15 cellular contexts compared by ENCODE assay signal in genomic region chr2:60544059-60544458, GRCh38. TPM values are rescaled to one million over a fixed set of nuclear protein-coding genes. Genes with fewer than 3 reads are reported as not detected.
A peak's percentile ranks its signal among the peaks of the same experiment; 100 is the strongest.
DNase-seq lines count a peak whose midpoint lies in the region; ATAC-seq and TF ChIP-seq lines count a peak whose summit lies in the region.
"Had no signal": no experiment of that assay in that cellular context is flagged by ENCODE, and none has a peak within 500 bp of the region (broad histone marks: within the 10 kb centered on the region; RNA-seq: fewer than 3 reads in every experiment).

No MANE protein-coding gene starts in this region.

- H3K27ac ChIP-seq in DND-41 (ENCODE audit: low read length) (no peak overlapping the region), neutrophil (peak overlapping the region; percentile 81)
- H3K27ac ChIP-seq in CD8-positive, alpha-beta memory T cell (ENCODE audit: low read depth, low read length) = no peak overlapping the region

- H3K9me3 ChIP-seq in DND-41 (ENCODE audit: insufficient read depth, low read length, severe bottlenecking) (no peaks in the 10 kb centered on the region), neutrophil (no peaks in the 10 kb centered on the region)
- no peaks in the 10 kb centered on the region for H3K9me3 ChIP-seq in CD8-positive, alpha-beta memory T cell (ENCODE audit: low read length)
- H3K9me3 ChIP-seq: MG63 had no signal

- CTCF ChIA-PET in CD8-positive, alpha-beta memory T cell (lab: Charles Lee) = no interaction called here

- H3K4me1 Mint-ChIP-seq in IgD-negative memory B cell = peaks cover 60 to 86% (median 81%) of the 10 kb centered on the region in 3 donors
- H3K4me1 Mint-ChIP-seq in activated naive CD8-positive, alpha-beta T cell treated with anti-CD3 and anti-CD28 coated beads for 36 hours = peaks cover 6% of the 10 kb centered on the region
- peaks cover 4 to 6% (median 5%) of the 10 kb centered on the region in 3 donors for H3K4me1 Mint-ChIP-seq in CD8-positive, alpha-beta memory T cell

- H3K4me1 ChIP-seq in DND-41 (ENCODE audit: insufficient read depth, low read length) (peaks cover 62% of the 10 kb centered on the region), neutrophil (ENCODE audit: control insufficient read depth in 1 of 2, insufficient read depth in 1 of 2, low read depth in 1 of 2, low read length in 1 of 2) (peaks cover 43 to 51% of the 10 kb centered on the region in 2 experiments)
- no peaks in the 10 kb centered on the region for H3K4me1 ChIP-seq in CD8-positive, alpha-beta memory T cell (ENCODE audit: insufficient read depth, low read length)

- no peaks in the 10 kb centered on the region for H3K27me3 Mint-ChIP-seq in IgD-negative memory B cell
- H3K27me3 Mint-ChIP-seq in activated naive CD8-positive, alpha-beta T cell treated with anti-CD3 and anti-CD28 coated beads for 36 hours = peaks cover 63% of the 10 kb centered on the region
- H3K27me3 Mint-ChIP-seq in CD8-positive, alpha-beta memory T cell = peaks cover 42 to 91% of the 10 kb centered on the region in 2 donors

- no peak for DNase-seq in DND-41
- DNase-seq in epithelial cell of esophagus (ENCODE audit: low read depth) = peak; percentile 87
- DNase-seq in activated naive CD8-positive, alpha-beta T cell treated with anti-CD3 and anti-CD28 coated beads for 36 hours = no peak
- DNase-seq in GM20000 (ENCODE audit: low spot score) = no peak
- DNase-seq in CD8-positive, alpha-beta memory T cell = no peak
- no peak for DNase-seq in activated naive CD4-positive, alpha-beta T cell treated with anti-CD3 and anti-CD28 coated beads, Interleukin-2, amount 50 U/mL, for 72 hours (ENCODE audit: low spot score in 2 of 2)
- DNase-seq: activated CD4-positive, CD25-positive, alpha-beta regulatory T cell treated with anti-CD3 and anti-CD28 coated beads, Interleukin-2, amount 50 U/mL, for 72 hours; AML-193; cortex of kidney; EL; MG63; T-cell had no signal

- H4K20me1 ChIP-seq in DND-41 (ENCODE audit: insufficient read depth, low read length) = peaks cover 40% of the 10 kb centered on the region

- TF ChIP-seq CTCF in DND-41 (IDR thresholded peaks at IDR 0.05; ENCODE audit: borderline replicate concordance, extremely low read depth, low read length, poor library complexity, severe bottlenecking) = no peak
- no peak for TF ChIP-seq CTCF in epithelial cell of esophagus (IDR thresholded peaks at IDR 0.05; ENCODE audit: insufficient read depth, low read depth, low read length, missing control alignments)
- no peak for TF ChIP-seq CTCF in neutrophil (IDR thresholded peaks at IDR 0.05)
- no peak for TF ChIP-seq CTCF in GM20000 (IDR thresholded peaks at IDR 0.05; ENCODE audit: extremely low read depth, missing control alignments)

- H3K9me3 Mint-ChIP-seq in IgD-negative memory B cell = no peaks in the 10 kb centered on the region
- no peaks in the 10 kb centered on the region for H3K9me3 Mint-ChIP-seq in activated naive CD8-positive, alpha-beta T cell treated with anti-CD3 and anti-CD28 coated beads for 36 hours
- peaks cover 0 to 4% (median 0%) of the 10 kb centered on the region in 5 donors for H3K9me3 Mint-ChIP-seq in CD8-positive, alpha-beta memory T cell
- H3K9me3 Mint-ChIP-seq in activated naive CD4-positive, alpha-beta T cell treated with anti-CD3 and anti-CD28 coated beads, Interleukin-2, amount 50 U/mL, for 72 hours = no peaks in the 10 kb centered on the region
- H3K9me3 Mint-ChIP-seq: T-cell had no signal

- peaks cover 100% of the 10 kb centered on the region for H3K79me2 ChIP-seq in DND-41 (ENCODE audit: insufficient read depth, low read length)

- peaks cover 4% of the 10 kb centered on the region for H3K36me3 Mint-ChIP-seq in IgD-negative memory B cell
- H3K36me3 Mint-ChIP-seq in activated naive CD8-positive, alpha-beta T cell treated with anti-CD3 and anti-CD28 coated beads for 36 hours = no peaks in the 10 kb centered on the region
- H3K36me3 Mint-ChIP-seq in CD8-positive, alpha-beta memory T cell = no peaks in the 10 kb centered on the region
- H3K36me3 Mint-ChIP-seq in activated naive CD4-positive, alpha-beta T cell treated with anti-CD3 and anti-CD28 coated beads, Interleukin-2, amount 50 U/mL, for 72 hours = no peaks in the 10 kb centered on the region
- H3K36me3 Mint-ChIP-seq: T-cell had no signal

- H3K4me3 ChIP-seq in DND-41 (ENCODE audit: low read depth in 1 of 2, low read length in 2 of 2) (no peak overlapping the region), epithelial cell of esophagus (ENCODE audit: low read length) (no peak overlapping the region), neutrophil (ENCODE audit: low read depth in 1 of 2, low read length in 1 of 2) (peak overlapping the region; percentile 49 to 50)
- H3K4me3 ChIP-seq in CD8-positive, alpha-beta memory T cell (ENCODE audit: low read length) = no peak overlapping the region
- H3K4me3 ChIP-seq: MG63 had no signal

- H3K4me3 Mint-ChIP-seq in IgD-negative memory B cell = peak overlapping the region; percentile 41 to 88 (median 76)
- no peak overlapping the region for H3K4me3 Mint-ChIP-seq in activated naive CD8-positive, alpha-beta T cell treated with anti-CD3 and anti-CD28 coated beads for 36 hours
- no peak overlapping the region for H3K4me3 Mint-ChIP-seq in CD8-positive, alpha-beta memory T cell
- H3K4me3 Mint-ChIP-seq: T-cell had no signal

- POLR2A ChIA-PET in CD8-positive, alpha-beta memory T cell (lab: Charles Lee) = no interaction called here

- H2AFZ ChIP-seq in DND-41 (ENCODE audit: low read depth, low read length) = no peak overlapping the region

- H3K27me3 ChIP-seq in DND-41 (ENCODE audit: insufficient read depth, low read length, poor library complexity) = peaks cover 2% of the 10 kb centered on the region
- H3K27me3 ChIP-seq in neutrophil = no peaks in the 10 kb centered on the region
- H3K27me3 ChIP-seq in CD8-positive, alpha-beta memory T cell (ENCODE audit: insufficient read depth, low read length, poor library complexity, severe bottlenecking) = peaks cover 28% of the 10 kb centered on the region

- H3K27ac Mint-ChIP-seq in IgD-negative memory B cell = peak overlapping the region; percentile 75 to 92 (median 84)
- H3K27ac Mint-ChIP-seq in activated naive CD8-positive, alpha-beta T cell treated with anti-CD3 and anti-CD28 coated beads for 36 hours = no peak overlapping the region
- no peak overlapping the region for H3K27ac Mint-ChIP-seq in CD8-positive, alpha-beta memory T cell
- no peak overlapping the region for H3K27ac Mint-ChIP-seq in activated naive CD4-positive, alpha-beta T cell treated with anti-CD3 and anti-CD28 coated beads, Interleukin-2, amount 50 U/mL, for 72 hours
- H3K27ac Mint-ChIP-seq: T-cell had no signal

- no peak overlapping the region for H3K9ac ChIP-seq in DND-41 (ENCODE audit: low read depth, low read length)

- ATAC-seq in DND-41 (ENCODE audit: insufficient read depth, low read depth) = no peak
- ATAC-seq in activated naive CD4-positive, alpha-beta T cell treated with anti-CD3 and anti-CD28 coated beads, Interleukin-2, amount 50 U/mL, for 72 hours = no peak
- ATAC-seq: HCT116, T-cell had no signal

- H3K36me3 ChIP-seq in DND-41 (ENCODE audit: insufficient read depth, low read length) (peaks cover 77% of the 10 kb centered on the region), neutrophil (no peaks in the 10 kb centered on the region)
- H3K36me3 ChIP-seq in CD8-positive, alpha-beta memory T cell (ENCODE audit: insufficient read depth, low read length) = no peaks in the 10 kb centered on the region
- H3K36me3 ChIP-seq: MG63 had no signal

- H3K4me2 ChIP-seq in DND-41 (ENCODE audit: insufficient read depth, low read length) = peak overlapping the region; percentile 25

RNA-seq across cellular contexts. Expression of gene BCL11A, which starts 9.4 kb away (rescaled TPM):
- 189 TPM for polyA plus RNA-seq in IgD-negative memory B cell
- 1 to 10 TPM; 1.6 to 1.8 TPM for total RNA-seq in activated naive CD8-positive, alpha-beta T cell treated with anti-CD3 and anti-CD28 coated beads for 36 hours
- total RNA-seq in CD8-positive, alpha-beta memory T cell = under 1 TPM; 0.07 to 0.15 TPM
- polyA plus RNA-seq in CD8-positive, alpha-beta memory T cell = not detected
- under 1 TPM; 0.05 to 0.25 TPM for total RNA-seq in activated naive CD4-positive, alpha-beta T cell treated with anti-CD3 and anti-CD28 coated beads, Interleukin-2, amount 50 U/mL, for 72 hours

Comparison
In these comparisons a context has a peak if more than half of its experiments do, and no peak if none do; other contexts are left out.
1. H3K4me3 ChIP-seq: peak in neutrophil (2 of 2); none in DND-41 (0 of 2), epithelial cell of esophagus (single experiment) and CD8-positive, alpha-beta memory T cell (single experiment).
2. H3K27ac Mint-ChIP-seq: peak in IgD-negative memory B cell (3 of 3); none in activated naive CD8-positive, alpha-beta T cell treated with anti-CD3 and anti-CD28 coated beads for 36 hours (single experiment), CD8-positive, alpha-beta memory T cell (0 of 8) and activated naive CD4-positive, alpha-beta T cell treated with anti-CD3 and anti-CD28 coated beads, Interleukin-2, amount 50 U/mL, for 72 hours (0 of 2).
3. H3K4me3 Mint-ChIP-seq: peak in IgD-negative memory B cell (4 of 4); none in activated naive CD8-positive, alpha-beta T cell treated with anti-CD3 and anti-CD28 coated beads for 36 hours (single experiment) and CD8-positive, alpha-beta memory T cell (0 of 7).